ENCODE assay signal across 35 cellular contexts in the genomic region with DNA sequence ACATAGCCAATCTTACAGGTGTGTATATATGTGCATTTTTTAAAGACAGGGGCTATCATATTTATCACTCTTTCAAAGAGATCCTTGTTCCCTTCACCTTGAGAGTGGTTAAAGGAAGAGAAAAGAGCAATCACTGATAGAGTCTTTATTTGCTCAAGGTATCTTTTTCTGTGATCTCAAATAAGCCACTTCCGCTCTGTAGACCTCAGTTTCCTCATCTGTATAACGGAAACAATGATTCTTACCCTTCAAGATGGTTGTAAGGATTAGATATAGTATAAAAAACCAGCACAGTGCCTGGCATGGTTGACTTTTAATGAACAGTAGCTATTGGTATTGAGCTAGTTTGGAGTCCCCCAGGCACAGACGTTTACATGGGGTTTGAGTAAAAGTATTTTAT. TPM values are rescaled to one million over a fixed set of nuclear protein-coding genes. Genes with fewer than 3 reads are reported as not detected.
"Had no signal": no experiment of that assay in that cellular context is flagged by ENCODE, and none has a peak within 500 bp of the region (broad histone marks: within the 10 kb centered on the region; RNA-seq: fewer than 3 reads in every experiment).

No MANE protein-coding gene starts in this region.

- H3K9me3 ChIP-seq: adrenal gland, ascending aorta, body of pancreas, breast epithelium had no signal

- ATAC-seq: activated naive CD4-positive, alpha-beta T cell treated with anti-CD3 and anti-CD28 coated beads, Interleukin-2, amount 50 U/mL, for 72 hours; activated naive CD8-positive, alpha-beta T cell treated with anti-CD3 and anti-CD28 coated beads, Interleukin-2, amount 50 U/mL, for 24 hours; activated T-cell treated with anti-CD3 and anti-CD28 coated beads, Interleukin-2, amount 50 U/mL, for 4 hours; activated T-cell treated with anti-CD3 and anti-CD28 coated beads, Interleukin-2, amount 50 U/mL, for 72 hours; activated T-helper 17 cell treated with anti-CD3 and anti-CD28 coated beads, Interleukin-2, amount 50 U/mL, for 72 hours; body of pancreas had no signal

- H3K27ac ChIP-seq: adrenal gland, ascending aorta, body of pancreas, brain microvascular endothelial cell, breast epithelium, cardiac muscle cell had no signal

- H3K36me3 ChIP-seq: adrenal gland, ascending aorta, brain microvascular endothelial cell, breast epithelium, cardiac muscle cell had no signal

- H3K27me3 ChIP-seq: ascending aorta, body of pancreas, brain microvascular endothelial cell had no signal

- DNase-seq: activated effector memory CD4-positive, alpha-beta T cell treated with anti-CD3 and anti-CD28 coated beads, Interleukin-2, amount 50 U/mL, for 16 hours; activated effector memory CD4-positive, alpha-beta T cell treated with Interleukin-2 at 50 U/mL for 16 hours; activated gamma-delta T cell; activated gamma-delta T cell treated with Interleukin-2 at 50 U/mL for 16 hours; activated naive CD4-positive, alpha-beta T cell; activated naive CD4-positive, alpha-beta T cell treated with anti-CD3 and anti-CD28 coated beads for 36 hours; activated naive CD4-positive, alpha-beta T cell treated with anti-CD3 and anti-CD28 coated beads, Interleukin-2, amount 10 ng/mL, durations not matched to agents 7 days and 5 days; activated naive CD4-positive, alpha-beta T cell treated with anti-CD3 and anti-CD28 coated beads, Interleukin-2, amount 50 U/mL, for 16 hours; activated naive CD4-positive, alpha-beta T cell treated with Interleukin-2 at 50 U/mL for 16 hours; activated naive CD8-positive, alpha-beta T cell treated with anti-CD3 and anti-CD28 coated beads for 36 hours; activated naive CD8-positive, alpha-beta T cell treated with anti-CD3 and anti-CD28 coated beads, Interleukin-2, amount 10 ng/mL, durations not matched to agents 7 days and 5 days; activated naive CD8-positive, alpha-beta T cell treated with anti-CD3 and anti-CD28 coated beads, Interleukin-2, amount 50 U/mL, for 24 hours; activated T-cell treated with anti-CD3 and anti-CD28 coated beads, Interleukin-2, amount 50 U/mL, for 1 hour; activated T-cell treated with anti-CD3 and anti-CD28 coated beads, Interleukin-2, amount 50 U/mL, for 24 hours; activated T-cell treated with anti-CD3 and anti-CD28 coated beads, Interleukin-2, amount 50 U/mL, for 4 hours; activated T-cell treated with anti-CD3 and anti-CD28 coated beads, Interleukin-2, amount 50 U/mL, for 48 hours; activated T-cell treated with anti-CD3 and anti-CD28 coated beads, Interleukin-2, amount 50 U/mL, for 72 hours; adrenal gland; amniotic stem cell; amygdala; anterior cingulate cortex; aorta; body of pancreas; brain microvascular endothelial cell; caudate nucleus; central memory CD4-positive, alpha-beta T cell; cerebellar nuclear complex had no signal

- H3K4me1 ChIP-seq: adrenal gland, ascending aorta, body of pancreas, breast epithelium had no signal

- H3K4me3 ChIP-seq: adrenal gland, ascending aorta, body of pancreas, breast epithelium, cardiac muscle cell had no signal

RNA-seq across cellular contexts. Expression of gene LRFN2, which starts 10.1 kb away (rescaled TPM):
- total RNA-seq: activated naive CD4-positive, alpha-beta T cell treated with anti-CD3 and anti-CD28 coated beads for 36 hours; activated naive CD4-positive, alpha-beta T cell treated with anti-CD3 and anti-CD28 coated beads, Interleukin-2, amount 50 U/mL, for 72 hours; activated naive CD8-positive, alpha-beta T cell treated with anti-CD3 and anti-CD28 coated beads for 36 hours; activated naive CD8-positive, alpha-beta T cell treated with anti-CD3 and anti-CD28 coated beads, Interleukin-2, amount 10 ng/mL, durations not matched to agents 7 days and 5 days; activated T-cell treated with anti-CD3 and anti-CD28 coated beads, Interleukin-2, amount 50 U/mL, for 4 hours; activated T-helper 2 cell treated with anti-CD3 and anti-CD28 coated beads, Interferon-gamma antibody, Interleukin-2, Interleukin-4, amounts not matched to agents 10 μg/mL and 5 μg/mL and 100 μg/mL, durations not matched to agents 14 hours and 24 hours and 36 hours; aorta; ascending aorta; breast epithelium; bronchial epithelial cell; cardiac septum had no signal
- polyA plus RNA-seq: aorta, cardiac muscle cell had no signal
